Comparison of ENCODE assay signal across 9 cellular contexts in the genomic region with DNA sequence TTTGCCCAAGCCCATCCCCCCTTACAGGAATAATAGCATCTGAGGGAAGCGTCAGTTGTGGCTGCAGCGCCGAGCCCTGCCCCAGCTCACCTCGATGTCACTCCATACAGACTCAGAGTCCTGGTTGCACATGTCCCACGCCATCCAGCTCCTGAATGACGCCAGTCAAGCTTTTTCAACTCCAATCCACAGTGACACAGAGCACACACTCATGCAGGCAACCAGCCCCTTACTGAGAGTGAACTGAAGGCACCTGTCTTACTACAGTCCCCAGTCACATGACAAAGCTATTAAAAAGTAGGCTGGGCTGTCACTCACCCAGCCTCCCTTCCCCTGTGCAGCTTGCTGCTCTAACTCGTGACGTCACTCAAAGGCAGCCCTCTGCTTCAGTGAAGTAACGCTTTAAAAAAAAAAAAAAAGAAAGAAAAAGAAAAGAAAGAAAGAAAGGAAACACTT. TPM values are rescaled to one million over a fixed set of nuclear protein-coding genes. Genes with fewer than 3 reads are reported as not detected.
A peak's percentile ranks its signal among the peaks of the same experiment; 100 is the strongest.
DNase-seq lines count a peak whose midpoint lies in the region; ATAC-seq and TF ChIP-seq lines count a peak whose summit lies in the region.
"Had no signal": no experiment of that assay in that cellular context is flagged by ENCODE, and none has a peak within 500 bp of the region (broad histone marks: within the 10 kb centered on the region; RNA-seq: fewer than 3 reads in every experiment).

A gene with protein sequence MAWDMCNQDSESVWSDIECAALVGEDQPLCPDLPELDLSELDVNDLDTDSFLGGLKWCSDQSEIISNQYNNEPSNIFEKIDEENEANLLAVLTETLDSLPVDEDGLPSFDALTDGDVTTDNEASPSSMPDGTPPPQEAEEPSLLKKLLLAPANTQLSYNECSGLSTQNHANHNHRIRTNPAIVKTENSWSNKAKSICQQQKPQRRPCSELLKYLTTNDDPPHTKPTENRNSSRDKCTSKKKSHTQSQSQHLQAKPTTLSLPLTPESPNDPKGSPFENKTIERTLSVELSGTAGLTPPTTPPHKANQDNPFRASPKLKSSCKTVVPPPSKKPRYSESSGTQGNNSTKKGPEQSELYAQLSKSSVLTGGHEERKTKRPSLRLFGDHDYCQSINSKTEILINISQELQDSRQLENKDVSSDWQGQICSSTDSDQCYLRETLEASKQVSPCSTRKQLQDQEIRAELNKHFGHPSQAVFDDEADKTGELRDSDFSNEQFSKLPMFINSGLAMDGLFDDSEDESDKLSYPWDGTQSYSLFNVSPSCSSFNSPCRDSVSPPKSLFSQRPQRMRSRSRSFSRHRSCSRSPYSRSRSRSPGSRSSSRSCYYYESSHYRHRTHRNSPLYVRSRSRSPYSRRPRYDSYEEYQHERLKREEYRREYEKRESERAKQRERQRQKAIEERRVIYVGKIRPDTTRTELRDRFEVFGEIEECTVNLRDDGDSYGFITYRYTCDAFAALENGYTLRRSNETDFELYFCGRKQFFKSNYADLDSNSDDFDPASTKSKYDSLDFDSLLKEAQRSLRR (minus strand): TSS at position 234 of the 456 bp plus-strand sequence. CDS start 90 bp downstream, at position 144.

- no peaks in the 10 kb centered on the region for H3K36me3 ChIP-seq in HUES6 (ENCODE audit: control insufficient read depth, insufficient read depth, low read length)
- H3K36me3 ChIP-seq in gastroesophageal sphincter = no peaks in the 10 kb centered on the region
- no peaks in the 10 kb centered on the region for H3K36me3 ChIP-seq in neural progenitor cell
- H3K36me3 ChIP-seq: neutrophil had no signal

- H3K27ac ChIP-seq in HUES6 (ENCODE audit: low read depth, low read length) (no peak within 1 kb of the TSS), gastroesophageal sphincter (peak within 1 kb of the TSS; percentile 82 to 87 (median 84)), neural progenitor cell (no peak within 1 kb of the TSS)
- H3K27ac ChIP-seq: neutrophil had no signal

- no peaks in the 10 kb centered on the region for H3K9me3 ChIP-seq in HUES6 (ENCODE audit: control insufficient read depth, insufficient read depth, low read depth, low read length)
- no peaks in the 10 kb centered on the region for H3K9me3 ChIP-seq in gastroesophageal sphincter
- H3K9me3 ChIP-seq in neural progenitor cell (ENCODE audit: low read depth) = no peaks in the 10 kb centered on the region
- H3K9me3 ChIP-seq: neutrophil had no signal

- H3K27me3 ChIP-seq in HUES6 (ENCODE audit: control insufficient read depth, insufficient read depth, low read length) (peaks cover 19% of the 10 kb centered on the region), gastroesophageal sphincter (no peaks in the 10 kb centered on the region), neural progenitor cell (peaks cover 21% of the 10 kb centered on the region)

- TF ChIP-seq CTCF in gastroesophageal sphincter (IDR thresholded peaks at IDR 0.05) (no peak), neural progenitor cell (IDR thresholded peaks at IDR 0.05) (no peak)

- H3K4me3 Mint-ChIP-seq in neural progenitor cell = peak within 1 kb of the TSS; percentile 89

- H2AFZ ChIP-seq in neural progenitor cell (replicated peaks) = peak within 1 kb of the TSS; percentile 92

- H4K20me1 ChIP-seq in neural progenitor cell (ENCODE audit: low read depth) = no peaks in the 10 kb centered on the region

- ATAC-seq in SK-N-SH treated with all-trans-retinoic acid at 6 μM for 48 hours = peak; percentile 19; the same call in 2 of the 3 replicates
- ATAC-seq in gastroesophageal sphincter = peak; percentile 83
- ATAC-seq in HG02981 (IDR thresholded peaks at IDR 0.05; ENCODE audit: unreplicated experiment) = no peak

- H3K79me2 ChIP-seq in neural progenitor cell (ENCODE audit: low read depth) = no peaks in the 10 kb centered on the region

- H3K36me3 Mint-ChIP-seq in neural progenitor cell = no peaks in the 10 kb centered on the region

- H3K4me1 ChIP-seq in HUES6 (ENCODE audit: control insufficient read depth, insufficient read depth, low read length) (peaks cover 53% of the 10 kb centered on the region), gastroesophageal sphincter (peaks cover 0 to 60% (median 0%) of the 10 kb centered on the region in 3 donors), neural progenitor cell (peaks cover 24% of the 10 kb centered on the region)

- H3K27me3 Mint-ChIP-seq in neural progenitor cell (ENCODE audit: insufficient read depth, low read depth) = no peaks in the 10 kb centered on the region

- peak in 1 of 2 donors; percentile 11 for TF ChIP-seq POLR2A in gastroesophageal sphincter (IDR thresholded peaks at IDR 0.05)

- peak within 1 kb of the TSS; percentile 89 for H3K4me2 ChIP-seq in neural progenitor cell

- peak within 1 kb of the TSS; percentile 93 for H3K27ac Mint-ChIP-seq in neural progenitor cell

- DNase-seq in EL (peak; percentile 6), neural progenitor cell (ENCODE audit: low spot score) (peak; percentile 83), activated gamma-delta T cell treated with Interleukin-2 at 50 U/mL for 16 hours (no peak)
- no peak for DNase-seq in activated CD8-positive, alpha-beta memory T cell treated with anti-CD3 and anti-CD28 coated beads for 24 hours

- no peaks in the 10 kb centered on the region for H3F3A ChIP-seq in neural progenitor cell (ENCODE audit: low read depth)

- TF ChIP-seq EP300 in gastroesophageal sphincter (IDR thresholded peaks at IDR 0.05) = no peak

- H3K9ac ChIP-seq in HUES6 (ENCODE audit: low read length) = peak within 1 kb of the TSS; percentile 61
- no peak within 1 kb of the TSS for H3K9ac ChIP-seq in neural progenitor cell

- 2% methylated on average over 6 to 9 of the region's 9 CpGs for WGBS in gastroesophageal sphincter (ENCODE audit: low coverage in 1 of 2), 2 donors

- no peaks in the 10 kb centered on the region for H3K9me3 Mint-ChIP-seq in neural progenitor cell

- H3K4me3 ChIP-seq in HUES6 (ENCODE audit: low read depth, low read length) = peak within 1 kb of the TSS; percentile 73
- peak within 1 kb of the TSS; percentile 54 to 84 for H3K4me3 ChIP-seq in gastroesophageal sphincter
- H3K4me3 ChIP-seq in neural progenitor cell = peak within 1 kb of the TSS; percentile 50

- peaks cover 46% of the 10 kb centered on the region for H3K4me1 Mint-ChIP-seq in neural progenitor cell

TF ChIP-seq in SK-N-SH treated with all-trans-retinoic acid at 6 μM for 48 hours, 23 proteins besides CTCF, POLR2A, EP300 and RAD21 (continues in another document):
- TF ChIP-seq TOX (CRISPR knock-in tag; IDR thresholded peaks at IDR 0.05; ENCODE audit: borderline replicate concordance) (no peak), ARNTL (CRISPR knock-in tag; IDR thresholded peaks at IDR 0.05; ENCODE audit: borderline replicate concordance, low read depth) (no peak), ZNF8 (CRISPR knock-in tag; IDR thresholded peaks at IDR 0.05) (no peak), TCF4 (CRISPR knock-in tag; IDR thresholded peaks at IDR 0.05; ENCODE audit: borderline replicate concordance) (no peak), SNAI2 (CRISPR knock-in tag; IDR thresholded peaks at IDR 0.05) (no peak), CSDC2 (CRISPR knock-in tag; IDR thresholded peaks at IDR 0.05) (no peak), PPARA (CRISPR knock-in tag; IDR thresholded peaks at IDR 0.05; ENCODE audit: borderline replicate concordance) (no peak), ZC3H10 (CRISPR knock-in tag; IDR thresholded peaks at IDR 0.05) (no peak), ESRRG (CRISPR knock-in tag; IDR thresholded peaks at IDR 0.05) (no peak)
- TF ChIP-seq, protein P1, sequence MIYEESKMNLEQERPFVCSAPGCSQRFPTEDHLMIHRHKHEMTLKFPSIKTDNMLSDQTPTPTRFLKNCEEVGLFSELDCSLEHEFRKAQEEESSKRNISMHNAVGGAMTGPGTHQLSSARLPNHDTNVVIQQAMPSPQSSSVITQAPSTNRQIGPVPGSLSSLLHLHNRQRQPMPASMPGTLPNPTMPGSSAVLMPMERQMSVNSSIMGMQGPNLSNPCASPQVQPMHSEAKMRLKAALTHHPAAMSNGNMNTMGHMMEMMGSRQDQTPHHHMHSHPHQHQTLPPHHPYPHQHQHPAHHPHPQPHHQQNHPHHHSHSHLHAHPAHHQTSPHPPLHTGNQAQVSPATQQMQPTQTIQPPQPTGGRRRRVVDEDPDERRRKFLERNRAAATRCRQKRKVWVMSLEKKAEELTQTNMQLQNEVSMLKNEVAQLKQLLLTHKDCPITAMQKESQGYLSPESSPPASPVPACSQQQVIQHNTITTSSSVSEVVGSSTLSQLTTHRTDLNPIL (CRISPR knock-in tag; IDR thresholded peaks at IDR 0.05; ENCODE audit: low read depth) = no peak
- TF ChIP-seq, protein P2, sequence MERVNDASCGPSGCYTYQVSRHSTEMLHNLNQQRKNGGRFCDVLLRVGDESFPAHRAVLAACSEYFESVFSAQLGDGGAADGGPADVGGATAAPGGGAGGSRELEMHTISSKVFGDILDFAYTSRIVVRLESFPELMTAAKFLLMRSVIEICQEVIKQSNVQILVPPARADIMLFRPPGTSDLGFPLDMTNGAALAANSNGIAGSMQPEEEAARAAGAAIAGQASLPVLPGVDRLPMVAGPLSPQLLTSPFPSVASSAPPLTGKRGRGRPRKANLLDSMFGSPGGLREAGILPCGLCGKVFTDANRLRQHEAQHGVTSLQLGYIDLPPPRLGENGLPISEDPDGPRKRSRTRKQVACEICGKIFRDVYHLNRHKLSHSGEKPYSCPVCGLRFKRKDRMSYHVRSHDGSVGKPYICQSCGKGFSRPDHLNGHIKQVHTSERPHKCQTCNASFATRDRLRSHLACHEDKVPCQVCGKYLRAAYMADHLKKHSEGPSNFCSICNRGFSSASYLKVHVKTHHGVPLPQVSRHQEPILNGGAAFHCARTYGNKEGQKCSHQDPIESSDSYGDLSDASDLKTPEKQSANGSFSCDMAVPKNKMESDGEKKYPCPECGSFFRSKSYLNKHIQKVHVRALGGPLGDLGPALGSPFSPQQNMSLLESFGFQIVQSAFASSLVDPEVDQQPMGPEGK (CRISPR knock-in tag; IDR thresholded peaks at IDR 0.05; ENCODE audit: borderline replicate concordance) = no peak

RNA-seq across cellular contexts. Expression of the gene that starts here (rescaled TPM):
- total RNA-seq in gastroesophageal sphincter (10 to 100 TPM in 2 of 4 donors, 1 to 10 TPM in 2; 5.8 to 43.7 (median 18.3) TPM), neural progenitor cell (ENCODE audit: low replicate concordance) (1.7 and 6.6 TPM in 2 replicates)

Comparison
In these comparisons a context has a peak if more than half of its experiments do, and no peak if none do; other contexts are left out.
1. DNase-seq: peak in EL (single experiment) and neural progenitor cell (single experiment); none in activated CD8-positive, alpha-beta memory T cell treated with anti-CD3 and anti-CD28 coated beads for 24 hours (single experiment) and activated gamma-delta T cell treated with Interleukin-2 at 50 U/mL for 16 hours (single experiment).
2. H3K27ac ChIP-seq: peak in gastroesophageal sphincter (4 of 4); none in HUES6 (single experiment) and neural progenitor cell (single experiment).
3. Peak in every context shown above with its lines, with median percentiles within 50 percentile points of each other: H3K4me3 ChIP-seq.